ENCODE assay signal across 26 cellular contexts in the genomic region with DNA sequence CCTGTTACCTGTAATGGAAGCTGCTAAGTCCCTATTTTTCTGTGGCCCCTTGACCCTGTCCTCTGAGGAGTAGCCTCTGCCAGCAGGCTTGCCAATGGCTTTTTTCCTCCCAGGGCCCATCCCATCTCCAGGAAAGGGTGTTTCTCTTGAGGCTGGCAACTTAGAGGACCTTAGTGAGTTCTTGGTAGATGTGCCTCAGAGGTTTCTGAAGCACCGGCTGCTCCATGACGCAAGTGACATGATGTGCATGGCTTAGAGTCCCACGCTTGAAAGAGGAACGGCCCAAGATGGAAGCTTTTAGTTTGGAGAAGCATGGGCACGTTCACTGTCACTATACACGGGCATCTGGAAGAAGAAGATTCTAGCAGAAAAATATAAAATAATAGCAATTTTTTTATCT.
DNase-seq lines count a peak whose midpoint lies in the region; ATAC-seq, FAIRE-seq and TF ChIP-seq lines count a peak whose summit lies in the region.
"Had no signal": no experiment of that assay in that cellular context is flagged by ENCODE, and none has a peak within 500 bp of the region (broad histone marks: within the 10 kb centered on the region; RNA-seq: fewer than 3 reads in every experiment).

No MANE protein-coding gene starts in this region.

- FAIRE-seq in astrocyte (lab: Jason Lieb, UNC) = no peak
- FAIRE-seq: A549, D721Med, GM12878 had no signal

- H3K9me3 ChIP-seq in right atrium auricular region (no peaks in the 10 kb centered on the region), astrocyte (ENCODE audit: insufficient read depth, low read depth, low read length) (no peaks in the 10 kb centered on the region), thyroid gland (no peaks in the 10 kb centered on the region)
- H3K9me3 ChIP-seq: A549; BE2C; BLaER1 treated with 17β-estradiol and CSF1 and Interleukin-3, amounts not matched to agents 10 nM and 100 nM had no signal

- no peak overlapping the region for H3K4me3 Mint-ChIP-seq in astrocyte (ENCODE audit: unreplicated experiment)
- H3K4me3 Mint-ChIP-seq: CD14-positive monocyte; CD4-positive, alpha-beta T cell; CD8-positive, alpha-beta memory T cell; GM23338; H9 had no signal

- H3K36me3 ChIP-seq in right atrium auricular region (no peaks in the 10 kb centered on the region), astrocyte (ENCODE audit: insufficient read depth, low read length) (peaks cover 35% of the 10 kb centered on the region), thyroid gland (no peaks in the 10 kb centered on the region)
- H3K36me3 ChIP-seq: BE2C; BLaER1 treated with 17β-estradiol and CSF1 and Interleukin-3, amounts not matched to agents 10 nM and 100 nM had no signal

- H3K27ac Mint-ChIP-seq in astrocyte (ENCODE audit: unreplicated experiment) = peak overlapping the region; percentile 41
- H3K27ac Mint-ChIP-seq: CD14-positive monocyte; CD4-positive, alpha-beta T cell; GM23338; H9 had no signal

- H3K9me3 Mint-ChIP-seq in astrocyte (ENCODE audit: unreplicated experiment) = no peaks in the 10 kb centered on the region
- H3K9me3 Mint-ChIP-seq: CD4-positive, alpha-beta T cell; GM23338; H9 had no signal

- intact Hi-C loops in Right ventricle myocardium superior (cut with DNase I) (no loop called here), left ventricle myocardium superior (cut with micrococcal nuclease) (no loop called here), Right ventricle myocardium inferior (cut with DNase I) (no loop called here), thyroid gland (cut with DNase I) (no loop called here)

- no peak overlapping the region for H3K4me2 ChIP-seq in astrocyte (ENCODE audit: low read length)
- H3K4me2 ChIP-seq: A549, GM23338 had no signal

- ATAC-seq in Right ventricle myocardium superior (ENCODE audit: poor library complexity) (peak; percentile 58), left ventricle myocardium superior (peak; percentile 43), Right ventricle myocardium inferior (no peak), GM18858 (IDR thresholded peaks at IDR 0.05; ENCODE audit: unreplicated experiment) (no peak)
- ATAC-seq: GM12878, GM23338, HCT116 had no signal

- peaks cover 36% of the 10 kb centered on the region for H4K20me1 ChIP-seq in astrocyte (ENCODE audit: insufficient read depth, low read length)
- H4K20me1 ChIP-seq: BLaER1 treated with 17β-estradiol and CSF1 and Interleukin-3, amounts not matched to agents 10 nM and 100 nM had no signal

- TF ChIP-seq CTCF in right atrium auricular region (IDR thresholded peaks at IDR 0.05) = no peak
- no peak for TF ChIP-seq CTCF in astrocyte (IDR thresholded peaks at IDR 0.05; ENCODE audit: insufficient read depth, low read depth, low read length)
- TF ChIP-seq CTCF in thyroid gland (IDR thresholded peaks at IDR 0.05) = no peak

- H3K4me1 ChIP-seq in right atrium auricular region = peaks cover 0 to 6% of the 10 kb centered on the region in 2 donors
- H3K4me1 ChIP-seq in astrocyte (ENCODE audit: insufficient read depth, low read length) = peaks cover 23% of the 10 kb centered on the region
- peaks cover 0 to 5% of the 10 kb centered on the region in 2 donors for H3K4me1 ChIP-seq in thyroid gland
- H3K4me1 ChIP-seq: BE2C had no signal

- H2AFZ ChIP-seq in astrocyte (ENCODE audit: low read depth, low read length) = no peak overlapping the region
- H2AFZ ChIP-seq: GM23338 had no signal

- WGBS in thyroid gland, 2 donors = 34 to 39% methylated on average over 6 of the region's 6 CpGs

- H3K4me3 ChIP-seq in right atrium auricular region = no peak overlapping the region
- H3K4me3 ChIP-seq in astrocyte (ENCODE audit: insufficient read depth, low read depth, low read length) = no peak overlapping the region
- H3K4me3 ChIP-seq in thyroid gland (replicated peaks in 1 of 3) = no peak overlapping the region
- H3K4me3 ChIP-seq: A549; BLaER1 treated with 17β-estradiol and CSF1 and Interleukin-3, amounts not matched to agents 10 nM and 100 nM; GM12878; GM23338 had no signal

- TF ChIP-seq POLR2A in thyroid gland (IDR thresholded peaks at IDR 0.05) = no peak

- H3K27me3 ChIP-seq in right atrium auricular region (no peaks in the 10 kb centered on the region), astrocyte (ENCODE audit: insufficient read depth, low read length) (no peaks in the 10 kb centered on the region), thyroid gland (no peaks in the 10 kb centered on the region)
- H3K27me3 ChIP-seq: BE2C; BLaER1 treated with 17β-estradiol and CSF1 and Interleukin-3, amounts not matched to agents 10 nM and 100 nM had no signal

- no peak for DNase-seq in Right ventricle myocardium superior
- no peak for DNase-seq in right atrium auricular region (ENCODE audit: low spot score)
- DNase-seq in left ventricle myocardium superior = no peak
- no peak for DNase-seq in Right ventricle myocardium inferior (ENCODE audit: missing footprints)
- DNase-seq in astrocyte (ENCODE audit: low read depth) = no peak
- peak; percentile 54 to 68 for DNase-seq in thyroid gland
- DNase-seq in ureter (ENCODE audit: low spot score) = no peak
- DNase-seq: 8988T; ACHN; AML-193; BE2C; CD4-positive, alpha-beta T cell; CD8-positive, alpha-beta memory T cell; DMS 273 treated with DMSO at 0.1 percent for 48 hours; DMS79; EL; GDM1; H9 had no signal

- peaks cover 65% of the 10 kb centered on the region for H3K36me3 Mint-ChIP-seq in astrocyte (ENCODE audit: low read depth, unreplicated experiment)
- H3K36me3 Mint-ChIP-seq: CD14-positive monocyte; CD8-positive, alpha-beta memory T cell had no signal

- H3K27me3 Mint-ChIP-seq in astrocyte (ENCODE audit: low read depth, unreplicated experiment) = no peaks in the 10 kb centered on the region
- H3K27me3 Mint-ChIP-seq: CD4-positive, alpha-beta T cell had no signal

- no peak overlapping the region for H3K9ac ChIP-seq in astrocyte (ENCODE audit: low read length)
- H3K9ac ChIP-seq: BLaER1 treated with 17β-estradiol and CSF1 and Interleukin-3, amounts not matched to agents 10 nM and 100 nM had no signal

- peaks cover 83% of the 10 kb centered on the region for H3K79me2 ChIP-seq in astrocyte (ENCODE audit: insufficient read depth, low read length)

- H3K27ac ChIP-seq in right atrium auricular region (peak overlapping the region in 1 of 2 donors; percentile 21), astrocyte (ENCODE audit: low read depth, low read length) (no peak overlapping the region), thyroid gland (no peak overlapping the region)
- H3K27ac ChIP-seq: BLaER1 treated with 17β-estradiol and CSF1 and Interleukin-3, amounts not matched to agents 10 nM and 100 nM had no signal

- H3K4me1 Mint-ChIP-seq in astrocyte (ENCODE audit: low read depth, unreplicated experiment) = peaks cover 44% of the 10 kb centered on the region
- H3K4me1 Mint-ChIP-seq: CD14-positive monocyte; CD8-positive, alpha-beta memory T cell had no signal

Comparison
In these comparisons a context has a peak if more than half of its experiments do, and no peak if none do; other contexts are left out.
1. ATAC-seq: peak in Right ventricle myocardium superior (single experiment) and left ventricle myocardium superior (single experiment); none in Right ventricle myocardium inferior (single experiment) and GM18858 (single experiment).
2. DNase-seq: peak in thyroid gland (2 of 2); none in Right ventricle myocardium superior (single experiment), right atrium auricular region (single experiment), left ventricle myocardium superior (single experiment), Right ventricle myocardium inferior (single experiment), astrocyte (single experiment) and ureter (single experiment).